In genomic region chrX:74291964-74292891, GRCh38 we compare ENCODE assay signal across 1 cellular context.
TF ChIP-seq lines count a peak whose summit lies in the region.

No MANE protein-coding gene starts in this region.

TF ChIP-seq in HEK293, 187 proteins besides CTCF, POLR2A, EP300 and RAD21 (continued from another document and continues in another):
- TF ChIP-seq INSM2 (tag by site-specific recombination; IDR thresholded peaks at IDR 0.05) (no peak), OSR2 (tag by site-specific recombination; IDR thresholded peaks at IDR 0.05) (no peak), ZNF549 (tag by site-specific recombination; IDR thresholded peaks at IDR 0.05) (no peak), ZNF354C (tag by site-specific recombination; IDR thresholded peaks at IDR 0.05; ENCODE audit: borderline replicate concordance, low read depth) (no peak), ZNF266 (tag by site-specific recombination; IDR thresholded peaks at IDR 0.05; ENCODE audit: low read depth) (no peak), ZNF416 (tag by site-specific recombination; IDR thresholded peaks at IDR 0.05) (no peak), ZNF26 (tag by site-specific recombination; IDR thresholded peaks at IDR 0.05) (no peak), ZNF830 (tag by site-specific recombination; IDR thresholded peaks at IDR 0.05; ENCODE audit: low read depth) (no peak), ZNF169 (tag by site-specific recombination; IDR thresholded peaks at IDR 0.05) (no peak), MEIS1 (CRISPR knock-in tag; IDR thresholded peaks at IDR 0.05; ENCODE audit: borderline replicate concordance) (no peak), ZFP37 (tag by site-specific recombination; IDR thresholded peaks at IDR 0.05) (0 out of 2 replicates have a peak, but pooled peaks have one; percentile 54), ZNF571 (tag by site-specific recombination; IDR thresholded peaks at IDR 0.05) (no peak), ZNF394 (tag by site-specific recombination; IDR thresholded peaks at IDR 0.05; ENCODE audit: borderline replicate concordance) (no peak; the same call in 1 of the 2 replicates), ZNF529 (tag by site-specific recombination; IDR thresholded peaks at IDR 0.05; ENCODE audit: insufficient replicate concordance) (no peak), KLF10 (tag by site-specific recombination; IDR thresholded peaks at IDR 0.05) (peak; percentile 29; the same call in 1 of the 2 replicates), PATZ1 (tag by site-specific recombination; IDR thresholded peaks at IDR 0.05) (peak; percentile 84), ZNF544 (tag by site-specific recombination; IDR thresholded peaks at IDR 0.05) (no peak), BCL6B (tag by site-specific recombination; IDR thresholded peaks at IDR 0.05) (no peak), BCL11B (tag by site-specific recombination; IDR thresholded peaks at IDR 0.05; ENCODE audit: low read depth) (no peak), ZNF654 (tag by site-specific recombination; IDR thresholded peaks at IDR 0.05; ENCODE audit: low read depth) (peak; percentile 17; the same call in 1 of the 2 replicates), ZNF221 (tag by site-specific recombination; IDR thresholded peaks at IDR 0.05; ENCODE audit: borderline replicate concordance) (no peak), ATF2 (tag by site-specific recombination; IDR thresholded peaks at IDR 0.05; ENCODE audit: low read depth) (no peak), SP7 (tag by site-specific recombination; IDR thresholded peaks at IDR 0.05) (peak; percentile 44; the same call in 1 of the 2 replicates), FEZF1 (tag by site-specific recombination; IDR thresholded peaks at IDR 0.05) (no peak), SP2 (tag by site-specific recombination; IDR thresholded peaks at IDR 0.05) (peak; percentile 68), ZNF777 (tag by site-specific recombination; IDR thresholded peaks at IDR 0.05; ENCODE audit: borderline replicate concordance) (0 out of 2 replicates have a peak, but pooled peaks have one; percentile 31), ZSCAN23 (tag by site-specific recombination; IDR thresholded peaks at IDR 0.05) (no peak), ZNF324 (tag by site-specific recombination; IDR thresholded peaks at IDR 0.05) (peak; percentile 58; the same call in 1 of the 2 replicates), TSHZ1 (tag by site-specific recombination; IDR thresholded peaks at IDR 0.05; ENCODE audit: borderline replicate concordance) (no peak), KLF8 (tag by site-specific recombination; IDR thresholded peaks at IDR 0.05) (0 out of 2 replicates have a peak, but pooled peaks have one; percentile 30), WT1 (tag by site-specific recombination; IDR thresholded peaks at IDR 0.05) (0 out of 2 replicates have a peak, but pooled peaks have one; percentile 47), REST (tag by site-specific recombination; IDR thresholded peaks at IDR 0.05) (no peak), KLF7 (tag by site-specific recombination; IDR thresholded peaks at IDR 0.05; ENCODE audit: borderline replicate concordance) (no peak), SP3 (tag by site-specific recombination; IDR thresholded peaks at IDR 0.05) (peak; percentile 63), ZBTB11 (tag by site-specific recombination; conservative IDR thresholded peaks at IDR 0.05; ENCODE audit: low read depth) (no peak), ZBTB48 (tag by site-specific recombination; IDR thresholded peaks at IDR 0.05) (0 out of 2 replicates have a peak, but pooled peaks have one; percentile 4), ZBTB49 (tag by site-specific recombination; IDR thresholded peaks at IDR 0.05; ENCODE audit: low read depth) (no peak)
